15 cellular contexts compared by ENCODE assay signal in the genomic region with DNA sequence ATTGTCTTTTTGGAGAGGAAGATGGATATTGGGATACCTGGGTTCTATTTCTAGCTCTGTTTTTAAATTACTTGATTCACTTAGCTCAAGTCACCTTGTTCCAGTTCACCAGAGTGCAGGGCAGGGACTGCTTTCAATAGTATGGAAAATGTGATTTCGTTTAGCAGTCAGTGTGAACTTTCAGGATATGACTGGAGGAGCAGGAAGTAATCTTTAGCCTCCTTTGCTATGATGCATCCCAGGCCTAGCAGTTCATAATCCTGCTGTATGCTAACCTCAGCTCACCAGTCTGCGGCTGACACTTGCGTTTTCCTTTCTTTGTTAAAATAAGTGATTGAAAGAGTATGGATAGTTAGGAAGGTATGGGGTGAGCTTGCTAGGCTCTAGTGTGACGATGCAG.
"Had no signal": no experiment of that assay in that cellular context is flagged by ENCODE, and none has a peak within 500 bp of the region (broad histone marks: within the 10 kb centered on the region; RNA-seq: fewer than 3 reads in every experiment).

No MANE protein-coding gene starts in this region.

- H3K4me3 Mint-ChIP-seq: naive B cell, type B pancreatic cell had no signal

- DNase-seq: activated CD4-positive, alpha-beta T cell treated with anti-CD3 and anti-CD28 coated beads, Interleukin-2, amount 50 U/mL, for 1 hour; activated naive CD4-positive, alpha-beta T cell treated with Interleukin-2 at 50 U/mL for 16 hours; adrenal gland; foreskin keratinocyte; glutamatergic neuron; naive B cell; retina; stimulated activated CD4-positive, alpha-beta T cell treated with anti-CD3 and anti-CD28 coated beads, Interleukin-15, amount 100 ng/mL, for 24 hours; stimulated activated CD4-positive, alpha-beta T cell treated with anti-CD3 and anti-CD28 coated beads, Interleukin-4, amount 100 ng/mL, for 1 hour; stimulated activated naive CD4-positive, alpha-beta T cell treated with Interleukin-2 at 50 U/mL for 16 hours had no signal

- H3K9me3 ChIP-seq: adrenal gland had no signal

- H3K27ac Mint-ChIP-seq: type B pancreatic cell had no signal

- H3K27me3 ChIP-seq: adrenal gland, cardiac muscle cell, foreskin keratinocyte had no signal

- H3K4me1 ChIP-seq: parathyroid adenoma had no signal

- H3K36me3 ChIP-seq: adrenal gland, cardiac muscle cell had no signal

- H3K27ac ChIP-seq: adrenal gland, cardiac muscle cell, foreskin keratinocyte, parathyroid adenoma, SK-N-MC, skin epidermis had no signal

- H3K27me3 Mint-ChIP-seq: naive B cell, type B pancreatic cell had no signal

- ATAC-seq: foreskin keratinocyte had no signal

- H3K9me3 Mint-ChIP-seq: type B pancreatic cell had no signal

- H3K4me3 ChIP-seq: adrenal gland, cardiac muscle cell, SK-N-MC, skin epidermis had no signal

- H3K36me3 Mint-ChIP-seq: naive B cell, type B pancreatic cell had no signal
